8 cellular contexts compared by ENCODE assay signal in the genomic region with DNA sequence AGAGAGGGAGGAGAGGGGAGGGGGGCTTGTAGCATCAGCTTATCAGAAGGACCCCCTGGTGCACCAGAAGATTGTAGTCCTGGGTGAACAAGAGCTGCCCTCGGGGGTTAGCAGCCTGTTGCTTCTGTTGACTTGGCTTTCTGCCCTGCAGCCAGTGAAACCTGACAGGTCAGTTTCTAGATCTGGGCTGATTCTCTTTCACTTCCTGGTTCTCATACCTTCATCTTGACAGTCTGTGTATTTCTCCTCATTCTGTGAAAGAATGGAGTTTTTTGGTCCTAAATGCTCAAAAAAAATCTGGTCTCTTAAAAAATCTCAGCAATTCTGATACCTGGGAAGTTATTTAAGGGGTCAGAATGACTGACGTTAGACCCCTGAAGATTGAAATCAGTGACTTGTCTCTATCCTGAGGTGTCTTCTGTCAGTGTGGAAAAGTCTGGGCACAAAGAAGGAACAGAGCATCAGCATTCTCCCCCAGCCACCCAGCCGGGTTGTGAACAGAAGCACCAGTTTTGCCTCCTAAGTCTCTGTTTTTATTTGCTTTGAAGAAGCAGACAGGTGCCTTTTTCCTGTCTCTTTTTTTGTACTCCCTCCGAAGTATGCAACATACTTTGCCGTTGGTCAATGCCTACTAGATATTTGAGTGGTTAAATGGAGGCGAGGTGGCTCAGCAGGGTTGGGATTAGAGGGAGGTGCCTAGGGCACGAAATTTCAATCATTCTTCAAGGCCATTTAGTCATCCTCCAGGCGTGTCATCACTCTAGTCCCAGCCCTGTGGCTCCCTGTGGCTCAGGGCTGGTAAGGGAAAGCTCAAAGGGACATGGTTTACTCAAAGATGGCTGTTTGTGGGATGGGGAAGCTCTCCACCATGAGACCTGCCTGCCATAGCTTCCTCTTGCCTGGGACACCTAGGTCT. TPM values are rescaled to one million over a fixed set of nuclear protein-coding genes. Genes with fewer than 3 reads are reported as not detected.
DNase-seq lines count a peak whose midpoint lies in the region; ATAC-seq, FAIRE-seq and TF ChIP-seq lines count a peak whose summit lies in the region.

No MANE protein-coding gene starts in this region.

- no peaks in the 10 kb centered on the region for H3K27me3 ChIP-seq in upper lobe of left lung

- DNase-seq in AG20443 (ENCODE audit: low spot score) (peak; percentile 76), NCI-H226 (peak; percentile 45), epithelial cell of proximal tubule (ENCODE audit: low read depth) (peak; percentile 19), upper lobe of left lung (peak in 1 of 2 donors; percentile 83), frontal cortex (ENCODE audit: low spot score in 2 of 2) (no peak), posterior cingulate gyrus (no peak)

- no peaks in the 10 kb centered on the region for H3K36me3 ChIP-seq in upper lobe of left lung

- TF ChIP-seq POLR2A in upper lobe of left lung (IDR thresholded peaks at IDR 0.05) = no peak

- peaks cover 7 to 28% (median 20%) of the 10 kb centered on the region in 4 donors for H3K4me1 ChIP-seq in upper lobe of left lung

- intact Hi-C loops in posterior cingulate gyrus (cut with DNase I) = no loop called here

- ATAC-seq in GM18870 (IDR thresholded peaks at IDR 0.05; ENCODE audit: unreplicated experiment) = peak; percentile 48
- peak; percentile 43 for ATAC-seq in HG03025 (IDR thresholded peaks at IDR 0.05; ENCODE audit: low FRiP score, unreplicated experiment)
- ATAC-seq in upper lobe of left lung (ENCODE audit: low FRiP score in 2 of 2) = no peak

- TF ChIP-seq CTCF in epithelial cell of proximal tubule (conservative IDR thresholded peaks at IDR 0.05; ENCODE audit: low read depth, low read length) (no peak), upper lobe of left lung (IDR thresholded peaks at IDR 0.05) (no peak)

- FAIRE-seq in frontal cortex (lab: Jason Lieb, UNC) = no peak

- peak overlapping the region; percentile 62 to 77 (median 74) for H3K27ac ChIP-seq in upper lobe of left lung

- no peak for TF ChIP-seq EP300 in upper lobe of left lung (IDR thresholded peaks at IDR 0.05)

- WGBS in upper lobe of left lung, 2 donors = 56 to 74% methylated on average over 8 of the region's 8 CpGs

- H3K9me3 ChIP-seq in upper lobe of left lung = no peaks in the 10 kb centered on the region

- no peak overlapping the region for H3K4me3 ChIP-seq in epithelial cell of proximal tubule (ENCODE audit: low read depth, low read length)
- H3K4me3 ChIP-seq in upper lobe of left lung = no peak overlapping the region

RNA-seq across cellular contexts. Expression of a gene that starts 24.0 kb away (rescaled TPM):
- total RNA-seq in epithelial cell of proximal tubule = 12.8 and 24.8 TPM in 2 replicates
- 1 to 10 TPM; 3.1 to 8.6 (median 6.2) TPM for total RNA-seq in upper lobe of left lung
- 14.7 TPM for total RNA-seq in frontal cortex

Comparison
In these comparisons a context has a peak if more than half of its experiments do, and no peak if none do; other contexts are left out.
1. DNase-seq: peak in AG20443 (single experiment), NCI-H226 (single experiment) and epithelial cell of proximal tubule (single experiment); none in frontal cortex (0 of 2) and posterior cingulate gyrus (0 of 10).
2. ATAC-seq: peak in GM18870 (single experiment) and HG03025 (single experiment); none in upper lobe of left lung (0 of 2).